In the genomic region with DNA sequence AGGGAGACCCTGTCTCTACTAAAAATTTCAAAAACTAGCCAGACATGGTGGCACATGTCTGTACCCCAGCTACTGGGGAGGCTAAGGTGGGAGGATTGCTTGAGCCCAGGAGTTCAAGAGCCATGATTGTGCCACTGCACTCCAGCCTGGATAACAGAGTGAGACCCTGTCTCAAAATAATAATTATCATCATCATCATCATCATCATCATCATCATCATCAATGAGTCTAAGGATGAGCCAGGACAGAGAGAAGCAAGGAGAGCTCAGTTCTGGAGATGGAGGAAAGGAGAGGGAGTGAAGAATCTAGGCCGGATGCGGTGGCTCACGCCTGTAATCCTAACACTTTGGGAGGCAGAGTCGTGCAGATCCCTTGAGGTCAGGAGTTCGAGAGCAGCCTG, we compare ENCODE assay signal across 29 cellular contexts.
"Had no signal": no experiment of that assay in that cellular context is flagged by ENCODE, and none has a peak within 500 bp of the region (broad histone marks: within the 10 kb centered on the region; RNA-seq: fewer than 3 reads in every experiment).

No MANE protein-coding gene starts in this region.

- H3K4me1 Mint-ChIP-seq: endodermal cell had no signal

- H3K9me3 Mint-ChIP-seq: dendritic cell treated with granulocyte-macrophage colony-stimulating factor and Interleukin-4, amounts not matched to agents 40 ng/mL and 50 ng/mL, for 4 days; effector memory CD8-positive, alpha-beta T cell; endodermal cell had no signal

- H3K4me3 ChIP-seq: colonic mucosa, coronary artery, dorsolateral prefrontal cortex, esophagus muscularis mucosa, esophagus squamous epithelium, gastrocnemius medialis, gastroesophageal sphincter, heart left ventricle, heart right ventricle had no signal

- H3K4me1 ChIP-seq: colonic mucosa, foreskin keratinocyte, gastrocnemius medialis had no signal

- H3K9me3 ChIP-seq: colonic mucosa, esophagus muscularis mucosa, esophagus squamous epithelium, gastrocnemius medialis, gastroesophageal sphincter, heart left ventricle, heart right ventricle had no signal

- H3K27ac ChIP-seq: colonic mucosa, coronary artery, dorsolateral prefrontal cortex, epithelial cell of prostate, esophagus muscularis mucosa, esophagus squamous epithelium, foreskin keratinocyte, gastrocnemius medialis, gastroesophageal sphincter, heart left ventricle, heart right ventricle had no signal

- H3K36me3 ChIP-seq: colonic mucosa, esophagus muscularis mucosa, esophagus squamous epithelium, gastrocnemius medialis, gastroesophageal sphincter, heart left ventricle, heart right ventricle had no signal

- DNase-seq: colonic mucosa; cortex of kidney; dermis blood vessel endothelial cell; dorsolateral prefrontal cortex; effector CD4-positive, alpha-beta T cell; effector CD8-positive, alpha-beta T cell; effector memory CD4-positive, alpha-beta T cell; effector memory CD8-positive, alpha-beta T cell; endodermal cell; erythroblast; esophagus squamous epithelium; foreskin fibroblast; foreskin keratinocyte; foreskin melanocyte; gastrocnemius medialis; glutamatergic neuron; head of caudate nucleus; heart left ventricle; heart right ventricle had no signal

- ATAC-seq: effector memory CD8-positive, alpha-beta T cell; esophagus mucosa; foreskin keratinocyte; gastrocnemius medialis; gastroesophageal sphincter; heart left ventricle; heart right ventricle had no signal

- H3K27me3 ChIP-seq: colonic mucosa, dorsolateral prefrontal cortex, esophagus muscularis mucosa, esophagus squamous epithelium, foreskin keratinocyte, gastrocnemius medialis, gastroesophageal sphincter, heart left ventricle, heart right ventricle had no signal

- H3K27ac Mint-ChIP-seq: dendritic cell treated with granulocyte-macrophage colony-stimulating factor and Interleukin-4, amounts not matched to agents 40 ng/mL and 50 ng/mL, for 4 days; effector memory CD8-positive, alpha-beta T cell; endodermal cell had no signal

- H3K4me3 Mint-ChIP-seq: dendritic cell treated with granulocyte-macrophage colony-stimulating factor and Interleukin-4, amounts not matched to agents 40 ng/mL and 50 ng/mL, for 4 days; effector memory CD8-positive, alpha-beta T cell; endodermal cell had no signal

- FAIRE-seq: colon, endometrium, endothelial cell of umbilical vein, frontal cortex had no signal
